7 cellular contexts compared by ENCODE assay signal in genomic region chr5:218457-219289, GRCh38. TPM values are rescaled to one million over a fixed set of nuclear protein-coding genes. Genes with fewer than 3 reads are reported as not detected.
DNase-seq lines count a peak whose midpoint lies in the region; ATAC-seq and TF ChIP-seq lines count a peak whose summit lies in the region.

No MANE protein-coding gene starts in this region.

- H3K27ac ChIP-seq in GM23338 (ENCODE audit: low read depth) = no peak overlapping the region
- H3K27ac ChIP-seq in fibroblast of lung (ENCODE audit: insufficient read depth, low read length) = peak overlapping the region; percentile 82

- H3K9me3 Mint-ChIP-seq in GM23338 (no peaks in the 10 kb centered on the region; the same call in 2 of the 3 replicates), nephron (no peaks in the 10 kb centered on the region)

- H3K9me2 ChIP-seq in GM23338 (ENCODE audit: insufficient read depth) = no peaks in the 10 kb centered on the region

- no peak for TF ChIP-seq CTCF in GM13976 (IDR thresholded peaks at IDR 0.05; ENCODE audit: borderline replicate concordance, control extremely low read depth, extremely low read depth, insufficient read depth, missing control alignments)
- no peak for TF ChIP-seq CTCF in GM23338 (conservative IDR thresholded peaks at IDR 0.05; ENCODE audit: low read depth in 2 of 2)
- TF ChIP-seq CTCF in LNCaP clone FGC (IDR thresholded peaks at IDR 0.05; ENCODE audit: control insufficient read depth, extremely low read depth, insufficient read depth) = no peak
- no peak for TF ChIP-seq CTCF in fibroblast of lung (conservative IDR thresholded peaks at IDR 0.05 in 1 of 2, IDR thresholded peaks at IDR 0.05 in 1 of 2; ENCODE audit: low read depth in 1 of 2, low read length in 2 of 2)
- no peak for TF ChIP-seq CTCF in nephron (IDR thresholded peaks at IDR 0.05; ENCODE audit: unreplicated experiment in 3 of 3)

- peaks cover 63% of the 10 kb centered on the region for H3K79me2 ChIP-seq in GM23338 (replicated peaks; ENCODE audit: insufficient read depth)
- H3K79me2 ChIP-seq in fibroblast of lung (ENCODE audit: control insufficient read depth, insufficient read depth, low read length) = peaks cover 63% of the 10 kb centered on the region

- H3K36me3 Mint-ChIP-seq in GM23338 (ENCODE audit: low read depth) (peaks cover 28% of the 10 kb centered on the region), nephron (ENCODE audit: low read depth) (peaks cover 22% of the 10 kb centered on the region)

- no peaks in the 10 kb centered on the region for H3K27me3 ChIP-seq in GM23338 (ENCODE audit: insufficient read depth)
- no peaks in the 10 kb centered on the region for H3K27me3 ChIP-seq in fibroblast of lung (ENCODE audit: control insufficient read depth, insufficient read depth, low read length)

- H3K4me3 Mint-ChIP-seq in GM23338 (peak overlapping the region; percentile 96), nephron (peak overlapping the region; percentile 94 to 99 (median 98))

- H2AFZ ChIP-seq in GM23338 (no peak overlapping the region), fibroblast of lung (ENCODE audit: low read length) (no peak overlapping the region)

- DNase-seq in GM13976 (ENCODE audit: low spot score) = peak; percentile 26
- DNase-seq in GM23338 (ENCODE audit: low spot score) = peak; percentile 62
- no peak for DNase-seq in LNCaP clone FGC (ENCODE audit: low read depth)
- DNase-seq in activated CD8-positive, alpha-beta memory T cell treated with anti-CD3 and anti-CD28 coated beads for 48 hours (ENCODE audit: low read depth in 2 of 3, low spot score in 2 of 3) = peak in 2 of 3 experiments; percentile 10 to 23
- DNase-seq in fibroblast of lung (ENCODE audit: low read depth in 2 of 2) = peak; percentile 19 to 36
- DNase-seq in AG08395 (ENCODE audit: low spot score) = no peak

- H3K27me3 Mint-ChIP-seq in GM23338 (ENCODE audit: insufficient read depth, low read depth, poor library complexity) (peaks cover 9% of the 10 kb centered on the region), nephron (ENCODE audit: low read depth) (no peaks in the 10 kb centered on the region)

- H3K4me1 ChIP-seq in GM23338 (ENCODE audit: insufficient read depth) = peaks cover 24% of the 10 kb centered on the region
- H3K4me1 ChIP-seq in fibroblast of lung (ENCODE audit: control insufficient read depth, extremely low read depth, insufficient read depth, low read length) = peaks cover 9% of the 10 kb centered on the region

- H3K4me2 ChIP-seq in GM23338 = peak overlapping the region; percentile 76
- peak overlapping the region; percentile 99 for H3K4me2 ChIP-seq in fibroblast of lung (ENCODE audit: extremely low read depth, insufficient read depth, low read length)

- in situ Hi-C loops in GM13976 (cut with MboI; ENCODE audit: low sequenced_read_pairs, unreplicated experiment) = no loop called here

- H4K20me1 ChIP-seq in GM23338 (replicated peaks; ENCODE audit: insufficient read depth) (peaks cover 32% of the 10 kb centered on the region), fibroblast of lung (ENCODE audit: control insufficient read depth, extremely low read depth, insufficient read depth, low read length) (peaks cover 4% of the 10 kb centered on the region)

- H3K4me1 Mint-ChIP-seq in GM23338 (peaks cover 30% of the 10 kb centered on the region), nephron (peaks cover 47% of the 10 kb centered on the region)

- peak overlapping the region; percentile 88 for H3K9ac ChIP-seq in fibroblast of lung (ENCODE audit: insufficient read depth, low read length)

- no peaks in the 10 kb centered on the region for H3F3A ChIP-seq in GM23338 (replicated peaks; ENCODE audit: low read depth)

- H3K4me3 ChIP-seq in GM23338 (peak overlapping the region; percentile 84), LNCaP clone FGC (ENCODE audit: low read depth, low read length) (peak overlapping the region; percentile 97), fibroblast of lung (replicated peaks in 1 of 4; ENCODE audit: control extremely low read depth in 1 of 4, insufficient read depth in 1 of 4, low read depth in 3 of 4, low read length in 4 of 4) (peak overlapping the region; percentile 75 to 93 (median 88))

- H3K27ac Mint-ChIP-seq in GM23338 = no peak overlapping the region
- peak overlapping the region; percentile 81 to 95 (median 88) for H3K27ac Mint-ChIP-seq in nephron

- ATAC-seq in GM23338 = peak; percentile 77

- H3K9me3 ChIP-seq in fibroblast of lung (ENCODE audit: control insufficient read depth, insufficient read depth, low read depth, low read length) = no peaks in the 10 kb centered on the region

- H3K36me3 ChIP-seq in GM23338 (ENCODE audit: insufficient read depth) = 0 out of 2 replicates have a peak, but pooled peaks cover 2% of the 10 kb centered on the region
- no peaks in the 10 kb centered on the region for H3K36me3 ChIP-seq in fibroblast of lung (ENCODE audit: control insufficient read depth, insufficient read depth, low read length)

TF ChIP-seq in GM23338, 12 proteins besides CTCF, POLR2A, EP300 and RAD21:
- no peak for TF ChIP-seq ZNF114 (CRISPR knock-in tag; IDR thresholded peaks at IDR 0.05)

RNA-seq across cellular contexts. Expression of gene SDHA, which starts 0.6 kb away (rescaled TPM):
- 62.2 and 71.3 TPM in 2 replicates for total RNA-seq in GM23338 (2014; rRNA removed; shearing (Covaris generic))
- 69.3 and 70.6 TPM in 2 replicates for polyA plus RNA-seq in GM23338 (2016; fragmentation: Nextera tagmentation; extraction: Ambion mirVana)
- 103 and 150 TPM in 2 replicates for total RNA-seq in fibroblast of lung
- polyA plus RNA-seq in fibroblast of lung = 89.6 and 116 TPM in 2 replicates
- 134 and 176 TPM in 2 replicates for polyA plus RNA-seq in fibroblast of lung (2012)
- polyA minus RNA-seq in fibroblast of lung (ENCODE audit: low replicate concordance) = 300 and 525 TPM in 2 replicates

RNA-seq across cellular contexts. Expression of gene CCDC127, which starts 0.7 kb away (rescaled TPM):
- total RNA-seq in GM23338 (2014; rRNA removed; shearing (Covaris generic)) = 4.2 and 6.0 TPM in 2 replicates
- 7.2 and 7.3 TPM in 2 replicates for polyA plus RNA-seq in GM23338 (2016; fragmentation: Nextera tagmentation; extraction: Ambion mirVana)
- 5.6 and 7.4 TPM in 2 replicates for total RNA-seq in fibroblast of lung
- 3.7 and 4.8 TPM in 2 replicates for polyA plus RNA-seq in fibroblast of lung
- polyA plus RNA-seq in fibroblast of lung (2012) = 4.5 and 6.0 TPM in 2 replicates
- polyA minus RNA-seq in fibroblast of lung (ENCODE audit: low replicate concordance) = 3.0 and 5.5 TPM in 2 replicates

RNA-seq across cellular contexts. Expression of gene LRRC14B, which starts 27.4 kb away (rescaled TPM):
- not detected in 2 replicates for total RNA-seq in GM23338 (2014; rRNA removed; shearing (Covaris generic))
- polyA plus RNA-seq in GM23338 (2016; fragmentation: Nextera tagmentation; extraction: Ambion mirVana) (not detected in 2 replicates), fibroblast of lung (not detected in 2 replicates)
- total RNA-seq in fibroblast of lung = not detected in 2 replicates
- polyA plus RNA-seq in fibroblast of lung (2012) = not detected in 2 replicates
- polyA minus RNA-seq in fibroblast of lung (ENCODE audit: low replicate concordance) = not detected in 2 replicates

RNA-seq across cellular contexts. Expression of gene PDCD6, which starts 52.8 kb away (rescaled TPM):
- 80.6 and 80.9 TPM in 2 replicates for total RNA-seq in GM23338 (2014; rRNA removed; shearing (Covaris generic))
- 127 and 129 TPM in 2 replicates for polyA plus RNA-seq in GM23338 (2016; fragmentation: Nextera tagmentation; extraction: Ambion mirVana)
- total RNA-seq in fibroblast of lung = 110 and 134 TPM in 2 replicates
- 165 and 190 TPM in 2 replicates for polyA plus RNA-seq in fibroblast of lung
- 118 and 140 TPM in 2 replicates for polyA plus RNA-seq in fibroblast of lung (2012)
- 149 and 199 TPM in 2 replicates for polyA minus RNA-seq in fibroblast of lung (ENCODE audit: low replicate concordance)

Comparison
In these comparisons a context has a peak if more than half of its experiments do, and no peak if none do; other contexts are left out.
1. DNase-seq: peak in GM13976 (single experiment), GM23338 (single experiment), activated CD8-positive, alpha-beta memory T cell treated with anti-CD3 and anti-CD28 coated beads for 48 hours (2 of 3) and fibroblast of lung (2 of 2); none in LNCaP clone FGC (single experiment) and AG08395 (single experiment).
2. Peak in every context shown above with its lines, with median percentiles within 50 percentile points of each other: H3K4me3 ChIP-seq.